9 cellular contexts compared by ENCODE assay signal in the genomic region with DNA sequence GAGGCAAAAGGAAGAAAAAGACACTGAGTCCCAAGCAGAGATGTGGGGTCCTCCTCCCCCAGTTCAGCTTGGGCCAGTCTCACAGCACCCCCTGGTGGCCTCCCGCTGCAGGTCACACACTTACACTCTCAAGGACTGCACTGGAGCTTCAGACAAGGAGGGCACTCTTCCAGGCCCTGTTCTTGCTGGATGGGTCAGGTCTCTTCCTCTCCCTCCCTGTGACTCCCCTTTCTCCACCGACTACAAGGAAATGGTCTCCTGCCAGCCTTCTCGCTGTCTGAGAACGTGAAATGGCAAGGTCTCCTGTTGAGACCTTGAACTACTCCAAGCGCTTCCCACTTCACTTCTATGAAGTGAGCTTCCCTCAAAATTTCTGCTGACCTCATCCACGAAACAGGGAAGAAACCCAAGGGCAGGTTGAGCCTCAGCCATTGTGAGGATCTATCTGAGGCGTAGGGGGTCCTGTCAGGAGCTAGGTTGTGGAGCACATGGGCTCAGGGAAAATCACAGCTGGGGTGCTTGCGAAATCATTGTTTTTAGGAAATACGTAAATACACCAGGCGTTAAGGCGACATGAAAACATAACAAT. TPM values are rescaled to one million over a fixed set of nuclear protein-coding genes. Genes with fewer than 3 reads are reported as not detected.
DNase-seq lines count a peak whose midpoint lies in the region; ATAC-seq and TF ChIP-seq lines count a peak whose summit lies in the region.
"Had no signal": no experiment of that assay in that cellular context is flagged by ENCODE, and none has a peak within 500 bp of the region (broad histone marks: within the 10 kb centered on the region; RNA-seq: fewer than 3 reads in every experiment).

No MANE protein-coding gene starts in this region.

- H3K4me1 Mint-ChIP-seq in GM23338, result peaks cover 11% of the 10 kb centered on the region
- H3K4me1 Mint-ChIP-seq in activated T-cell treated with anti-CD3 and anti-CD28 coated beads, Interleukin-2, amount 50 U/mL, for 24 hours (ENCODE audit: low read depth), result peaks cover 2% of the 10 kb centered on the region

- H3K9me3 ChIP-seq in OCI-LY1 (ENCODE audit: low read length), result no peaks in the 10 kb centered on the region
- no peaks in the 10 kb centered on the region for H3K9me3 ChIP-seq in neutrophil

- H3K4me1 ChIP-seq in GM23338 (ENCODE audit: insufficient read depth) (peaks cover 10% of the 10 kb centered on the region), OCI-LY1 (ENCODE audit: insufficient read depth, low read length, severe bottlenecking) (no peaks in the 10 kb centered on the region), neutrophil (ENCODE audit: control insufficient read depth in 1 of 2, insufficient read depth in 1 of 2, low read depth in 1 of 2, low read length in 1 of 2) (peaks cover 0 to 4% of the 10 kb centered on the region in 2 experiments)

- no peaks in the 10 kb centered on the region for H3K36me3 Mint-ChIP-seq in GM23338 (ENCODE audit: low read depth)
- H3K36me3 Mint-ChIP-seq in activated T-cell treated with anti-CD3 and anti-CD28 coated beads, Interleukin-2, amount 50 U/mL, for 24 hours (ENCODE audit: low read depth), result no peaks in the 10 kb centered on the region

- H3K36me3 ChIP-seq in GM23338 (ENCODE audit: insufficient read depth) (no peaks in the 10 kb centered on the region), OCI-LY1 (ENCODE audit: insufficient read depth, low read length) (no peaks in the 10 kb centered on the region), neutrophil (no peaks in the 10 kb centered on the region)

- H3K4me3 Mint-ChIP-seq in GM23338, result no peak overlapping the region
- H3K4me3 Mint-ChIP-seq in activated T-cell treated with anti-CD3 and anti-CD28 coated beads, Interleukin-2, amount 50 U/mL, for 24 hours, result no peak overlapping the region

- H3K4me3 ChIP-seq in GM23338 (no peak overlapping the region), OCI-LY1 (ENCODE audit: low read depth, low read length, poor library complexity, severe bottlenecking) (no peak overlapping the region), neutrophil (ENCODE audit: low read depth in 1 of 2, low read length in 1 of 2) (no peak overlapping the region)

- H3F3A ChIP-seq in GM23338 (replicated peaks; ENCODE audit: low read depth) (no peaks in the 10 kb centered on the region), OCI-LY1 (ENCODE audit: insufficient read depth, low read length) (no peaks in the 10 kb centered on the region)

- TF ChIP-seq CTCF in GM23338 (conservative IDR thresholded peaks at IDR 0.05; ENCODE audit: low read depth in 2 of 2) (peak; percentile 92 to 97), OCI-LY1 (IDR thresholded peaks at IDR 0.05; ENCODE audit: low read length) (peak; percentile 97), neutrophil (IDR thresholded peaks at IDR 0.05) (peak; percentile 32)

- H3K9me2 ChIP-seq in GM23338 (ENCODE audit: insufficient read depth), result no peaks in the 10 kb centered on the region
- no peaks in the 10 kb centered on the region for H3K9me2 ChIP-seq in OCI-LY1 (ENCODE audit: low read depth, low read length)

- peak overlapping the region; percentile 29; the same call in 1 of the 2 replicates for H3K27ac Mint-ChIP-seq in GM23338
- H3K27ac Mint-ChIP-seq in activated T-cell treated with anti-CD3 and anti-CD28 coated beads, Interleukin-2, amount 50 U/mL, for 24 hours, result no peak overlapping the region

- H2AFZ ChIP-seq in GM23338 (peak overlapping the region; percentile 84), OCI-LY1 (ENCODE audit: low read length) (no peak overlapping the region)

- H3K27ac ChIP-seq in GM23338 (ENCODE audit: low read depth) (no peak overlapping the region), OCI-LY1 (ENCODE audit: low read depth, low read length, poor library complexity, severe bottlenecking) (no peak overlapping the region), neutrophil (no peak overlapping the region)

- no peaks in the 10 kb centered on the region; the same call in 2 of the 3 replicates for H3K9me3 Mint-ChIP-seq in GM23338
- H3K9me3 Mint-ChIP-seq in activated T-cell treated with anti-CD3 and anti-CD28 coated beads, Interleukin-2, amount 50 U/mL, for 24 hours, result no peaks in the 10 kb centered on the region

- peak; percentile 99 for ATAC-seq in GM23338
- no peak for ATAC-seq in GM21447 (IDR thresholded peaks at IDR 0.05; ENCODE audit: unreplicated experiment)

- H3K27me3 ChIP-seq in GM23338 (ENCODE audit: insufficient read depth) (no peaks in the 10 kb centered on the region), OCI-LY1 (ENCODE audit: insufficient read depth, low read length) (no peaks in the 10 kb centered on the region), neutrophil (no peaks in the 10 kb centered on the region)

- DNase-seq in AG08396 (ENCODE audit: low spot score), result peak; percentile 79
- peak; percentile 85 for DNase-seq in GM23338 (ENCODE audit: low spot score)
- DNase-seq in activated T-cell treated with anti-CD3 and anti-CD28 coated beads, Interleukin-2, amount 50 U/mL, for 24 hours, result peak; percentile 68
- peak; percentile 41 for DNase-seq in fibroblast of peridontal ligament (ENCODE audit: extremely low read depth)
- DNase-seq in superior temporal gyrus (ENCODE audit: extremely low spot score), result peak; percentile 59

- H3K4me2 ChIP-seq in GM23338, result peak overlapping the region; percentile 49; the same call in 1 of the 2 replicates
- no peak overlapping the region for H3K4me2 ChIP-seq in OCI-LY1 (ENCODE audit: low read length)

- H3K79me2 ChIP-seq in GM23338 (replicated peaks; ENCODE audit: insufficient read depth) (no peaks in the 10 kb centered on the region), OCI-LY1 (ENCODE audit: insufficient read depth, low read length) (no peaks in the 10 kb centered on the region)

- no peak overlapping the region for H3K9ac ChIP-seq in OCI-LY1 (ENCODE audit: low read length)

- peaks cover 10% of the 10 kb centered on the region for H3K27me3 Mint-ChIP-seq in GM23338 (ENCODE audit: insufficient read depth, low read depth, poor library complexity)
- H3K27me3 Mint-ChIP-seq in activated T-cell treated with anti-CD3 and anti-CD28 coated beads, Interleukin-2, amount 50 U/mL, for 24 hours, result no peaks in the 10 kb centered on the region

- no peaks in the 10 kb centered on the region for H4K20me1 ChIP-seq in GM23338 (replicated peaks; ENCODE audit: insufficient read depth)
- no peaks in the 10 kb centered on the region for H4K20me1 ChIP-seq in OCI-LY1 (ENCODE audit: insufficient read depth, low read length)

TF ChIP-seq in GM23338, 12 proteins besides CTCF, POLR2A, EP300 and RAD21:
- no peak for TF ChIP-seq NANOG (IDR thresholded peaks at IDR 0.05; ENCODE audit: borderline replicate concordance)

RNA-seq across cellular contexts. Expression of gene IGLL1, which starts 11.2 kb away (rescaled TPM):
- total RNA-seq in GM23338 (2014; rRNA removed; shearing (Covaris generic)), result not detected in 2 replicates
- not detected in 2 replicates for polyA plus RNA-seq in GM23338 (2016; fragmentation: Nextera tagmentation; extraction: Ambion mirVana)
- total RNA-seq: subcutaneous adipose tissue had no signal

RNA-seq across cellular contexts. Expression of gene DRICH1, which starts 40.8 kb away (rescaled TPM):
- total RNA-seq in GM23338 (2014; rRNA removed; shearing (Covaris generic)), result not detected in 2 replicates
- polyA plus RNA-seq in GM23338 (2016; fragmentation: Nextera tagmentation; extraction: Ambion mirVana), result not detected in 2 replicates

Comparison
In these comparisons a context has a peak if more than half of its experiments do, and no peak if none do; other contexts are left out.
1. CTCF ChIP-seq: peak in every context shown above with its lines; median percentile 97 in OCI-LY1; 94 in GM23338; 32 in neutrophil.